30 cellular contexts compared by ENCODE assay signal in the genomic region with DNA sequence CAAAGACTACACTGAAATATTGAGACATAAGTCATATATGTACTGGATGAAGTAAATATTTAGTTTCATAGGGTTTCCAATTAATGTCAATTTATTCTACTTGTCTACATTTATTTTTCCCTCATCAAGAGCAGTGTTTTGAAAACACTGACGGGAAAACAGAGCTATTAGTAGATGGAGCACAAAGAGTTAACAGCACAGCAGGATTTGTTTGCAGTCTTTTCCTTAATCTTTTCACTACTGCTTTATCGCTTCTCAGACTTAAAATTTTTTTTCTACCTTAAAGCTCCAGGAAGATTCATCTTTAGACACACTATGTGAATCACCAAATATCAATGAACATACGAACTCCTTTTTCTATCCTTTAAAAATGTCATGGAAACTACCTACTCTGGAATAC.
"Had no signal": no experiment of that assay in that cellular context is flagged by ENCODE, and none has a peak within 500 bp of the region (broad histone marks: within the 10 kb centered on the region; RNA-seq: fewer than 3 reads in every experiment).

No MANE protein-coding gene starts in this region.

- H3K9me3 Mint-ChIP-seq: activated CD4-positive, alpha-beta memory T cell treated with anti-CD3 and anti-CD28 coated beads, Interleukin-2, amount 10 ng/mL, durations not matched to agents 7 days and 5 days; activated CD4-positive, alpha-beta T cell treated with anti-CD3 and anti-CD28 coated beads, Interleukin-2, amount 10 ng/mL, durations not matched to agents 7 days and 5 days; activated T-cell treated with anti-CD3 and anti-CD28 coated beads, Interleukin-2, amount 50 U/mL, for 24 hours; activated T-cell treated with anti-CD3 and anti-CD28 coated beads, Interleukin-2, amount 50 U/mL, for 72 hours; central memory CD8-positive, alpha-beta T cell; WTC11 had no signal

- H3K9me3 ChIP-seq: esophagus muscularis mucosa, gastrocnemius medialis, heart left ventricle had no signal

- ATAC-seq: activated T-cell treated with anti-CD3 and anti-CD28 coated beads, Interleukin-2, amount 50 U/mL, for 72 hours; foreskin keratinocyte; gastrocnemius medialis; heart left ventricle; WTC11 had no signal

- FAIRE-seq: astrocyte, bronchial epithelial cell had no signal

- H3K27ac ChIP-seq: brain microvascular endothelial cell, esophagus muscularis mucosa, foreskin keratinocyte, gastrocnemius medialis, heart left ventricle had no signal

- DNase-seq: activated CD4-positive, alpha-beta memory T cell treated with anti-CD3 and anti-CD28 coated beads, Interleukin-2, amount 10 ng/mL, durations not matched to agents 7 days and 5 days; activated CD4-positive, alpha-beta T cell treated with anti-CD3 and anti-CD28 coated beads for 1 hour; activated CD4-positive, alpha-beta T cell treated with anti-CD3 and anti-CD28 coated beads for 4 hours; activated CD4-positive, alpha-beta T cell treated with anti-CD3 and anti-CD28 coated beads, Interleukin-2, amount 10 ng/mL, durations not matched to agents 7 days and 5 days; activated CD4-positive, alpha-beta T cell treated with anti-CD3 and anti-CD28 coated beads, Interleukin-2, amount 50 U/mL, for 4 hours; activated CD8-positive, alpha-beta memory T cell treated with anti-CD3 and anti-CD28 coated beads, Interleukin-2, amount 50 U/mL, for 48 hours; activated gamma-delta T cell; activated naive CD4-positive, alpha-beta T cell treated with anti-CD3 and anti-CD28 coated beads, Interleukin-2, amount 50 U/mL, for 16 hours; activated naive CD4-positive, alpha-beta T cell treated with Interleukin-2 at 50 U/mL for 16 hours; activated T-cell treated with anti-CD3 and anti-CD28 coated beads for 4 hours; activated T-cell treated with anti-CD3 and anti-CD28 coated beads, Interleukin-2, amount 50 U/mL, for 24 hours; activated T-cell treated with anti-CD3 and anti-CD28 coated beads, Interleukin-2, amount 50 U/mL, for 72 hours; amniotic stem cell; anterior cingulate cortex; brain microvascular endothelial cell; cortex of kidney; dermis blood vessel endothelial cell; effector CD8-positive, alpha-beta T cell; erythroblast; foreskin keratinocyte; gastrocnemius medialis; glutamatergic neuron; heart left ventricle; T-helper 2 cell had no signal

- H3K27ac Mint-ChIP-seq: activated CD4-positive, alpha-beta memory T cell treated with anti-CD3 and anti-CD28 coated beads, Interleukin-2, amount 10 ng/mL, durations not matched to agents 7 days and 5 days; activated CD4-positive, alpha-beta T cell treated with anti-CD3 and anti-CD28 coated beads, Interleukin-2, amount 10 ng/mL, durations not matched to agents 7 days and 5 days; activated naive CD8-positive, alpha-beta T cell; activated T-cell treated with anti-CD3 and anti-CD28 coated beads, Interleukin-2, amount 50 U/mL, for 24 hours; activated T-cell treated with anti-CD3 and anti-CD28 coated beads, Interleukin-2, amount 50 U/mL, for 72 hours; WTC11 had no signal

- H3K4me3 ChIP-seq: esophagus muscularis mucosa, gastrocnemius medialis, heart left ventricle had no signal

- H3K4me3 Mint-ChIP-seq: activated CD4-positive, alpha-beta memory T cell treated with anti-CD3 and anti-CD28 coated beads, Interleukin-2, amount 10 ng/mL, durations not matched to agents 7 days and 5 days; activated CD4-positive, alpha-beta T cell treated with anti-CD3 and anti-CD28 coated beads, Interleukin-2, amount 10 ng/mL, durations not matched to agents 7 days and 5 days; activated naive CD8-positive, alpha-beta T cell; activated T-cell treated with anti-CD3 and anti-CD28 coated beads, Interleukin-2, amount 50 U/mL, for 24 hours; activated T-cell treated with anti-CD3 and anti-CD28 coated beads, Interleukin-2, amount 50 U/mL, for 72 hours; central memory CD8-positive, alpha-beta T cell; WTC11 had no signal

- H3K4me1 ChIP-seq: gastrocnemius medialis had no signal

- H3K4me1 Mint-ChIP-seq: activated CD4-positive, alpha-beta memory T cell treated with anti-CD3 and anti-CD28 coated beads, Interleukin-2, amount 10 ng/mL, durations not matched to agents 7 days and 5 days; activated CD4-positive, alpha-beta T cell treated with anti-CD3 and anti-CD28 coated beads, Interleukin-2, amount 10 ng/mL, durations not matched to agents 7 days and 5 days had no signal

- H3K27me3 ChIP-seq: brain microvascular endothelial cell, esophagus muscularis mucosa, foreskin keratinocyte, gastrocnemius medialis, heart left ventricle had no signal

- H3K27me3 Mint-ChIP-seq: activated CD4-positive, alpha-beta memory T cell treated with anti-CD3 and anti-CD28 coated beads, Interleukin-2, amount 10 ng/mL, durations not matched to agents 7 days and 5 days; activated CD4-positive, alpha-beta T cell treated with anti-CD3 and anti-CD28 coated beads, Interleukin-2, amount 10 ng/mL, durations not matched to agents 7 days and 5 days; activated naive CD8-positive, alpha-beta T cell; activated T-cell treated with anti-CD3 and anti-CD28 coated beads, Interleukin-2, amount 50 U/mL, for 24 hours; central memory CD8-positive, alpha-beta T cell had no signal
